ENCODE assay signal across 1 cellular context in genomic region chr5:76503929-76504328, GRCh38.
TF ChIP-seq lines count a peak whose summit lies in the region.

No MANE protein-coding gene starts in this region.

TF ChIP-seq in HepG2, 621 proteins besides CTCF, POLR2A, EP300 and RAD21 (continued from another document):
- TF ChIP-seq ZNF577 (CRISPR knock-in tag; IDR thresholded peaks at IDR 0.05; ENCODE audit: borderline replicate concordance, low read depth) (no peak), HIVEP1 (CRISPR knock-in tag; IDR thresholded peaks at IDR 0.05) (no peak), HBP1 (CRISPR knock-in tag; IDR thresholded peaks at IDR 0.05; ENCODE audit: low read depth) (no peak), ZBTB39 (CRISPR knock-in tag; IDR thresholded peaks at IDR 0.05) (peak; percentile 96), ZNF12 (CRISPR knock-in tag; IDR thresholded peaks at IDR 0.05) (no peak), HNF4G (IDR thresholded peaks at IDR 0.05; ENCODE audit: borderline replicate concordance, low read depth, low read length) (peak; percentile 13; the same call in 1 of the 2 replicates), HNF4G (CRISPR knock-in tag; IDR thresholded peaks at IDR 0.05; ENCODE audit: borderline replicate concordance, low read depth) (no peak), SOX6 (IDR thresholded peaks at IDR 0.05) (no peak), SOX6 (CRISPR knock-in tag; IDR thresholded peaks at IDR 0.05) (0 out of 2 replicates have a peak, but pooled peaks have one; percentile 25), NCOR1 (IDR thresholded peaks at IDR 0.05; ENCODE audit: borderline replicate concordance, low read length) (peak; percentile 24; the same call in 1 of the 2 replicates), FOXP4 (CRISPR knock-in tag; IDR thresholded peaks at IDR 0.05) (no peak), ZNF746 (CRISPR knock-in tag; IDR thresholded peaks at IDR 0.05) (no peak), TBP (CRISPR knock-in tag; IDR thresholded peaks at IDR 0.05) (no peak), SOX13 (IDR thresholded peaks at IDR 0.05) (no peak), SOX13 (CRISPR knock-in tag; conservative IDR thresholded peaks at IDR 0.05 in 1 of 2, IDR thresholded peaks at IDR 0.05 in 1 of 2) (peak in 1 of 2 experiments; percentile 33; a peak in 1 of 4 replicates), ZFP41 (CRISPR knock-in tag; IDR thresholded peaks at IDR 0.05; ENCODE audit: borderline replicate concordance) (no peak), ZNF709 (CRISPR knock-in tag; IDR thresholded peaks at IDR 0.05) (no peak), HNF4A (CRISPR knock-in tag; IDR thresholded peaks at IDR 0.05) (peak; percentile 74), ZMYM4 (CRISPR knock-in tag; IDR thresholded peaks at IDR 0.05) (peak; percentile 48), MTF2 (CRISPR knock-in tag; IDR thresholded peaks at IDR 0.05; ENCODE audit: borderline replicate concordance) (no peak), ZNF343 (CRISPR knock-in tag; IDR thresholded peaks at IDR 0.05) (no peak), ZBTB33 (CRISPR knock-in tag; IDR thresholded peaks at IDR 0.05) (0 out of 2 replicates have a peak, but pooled peaks have one; percentile 18), RXRB (CRISPR knock-in tag; IDR thresholded peaks at IDR 0.05; ENCODE audit: borderline replicate concordance) (0 out of 2 replicates have a peak, but pooled peaks have one; percentile 26), ZBTB38 (CRISPR knock-in tag; IDR thresholded peaks at IDR 0.05) (peak; percentile 78; the same call in 1 of the 2 replicates)
